ENCODE assay signal across 1 cellular context in genomic region chr2:68157402-68158133, GRCh38.
TF ChIP-seq lines count a peak whose summit lies in the region.

Gene PNO1 (plus strand): TSS chr2:68157888. CDS start chr2:68157935, 47 bp downstream.

TF ChIP-seq in H1, 55 proteins besides CTCF, POLR2A, EP300 and RAD21 (continued from another document):
- peak; percentile 63 to 92; a peak in 3 of 4 replicates for TF ChIP-seq HDAC2 (IDR thresholded peaks at IDR 0.05; ENCODE audit: borderline replicate concordance in 1 of 2, low read depth in 2 of 2, low read length in 2 of 2)
- TF ChIP-seq CREB1 (IDR thresholded peaks at IDR 0.05) = peak; percentile 90
- no peak for TF ChIP-seq RXRA (IDR thresholded peaks at IDR 0.05; ENCODE audit: insufficient read depth, low read depth, low read length)
- peak; percentile 87 for TF ChIP-seq SAP30 (IDR thresholded peaks at IDR 0.05; ENCODE audit: insufficient read depth, insufficient replicate concordance, low read length)
- TF ChIP-seq RFX5 (IDR thresholded peaks at IDR 0.05; ENCODE audit: borderline replicate concordance, low read depth, low read length) = no peak
- TF ChIP-seq, protein P1, sequence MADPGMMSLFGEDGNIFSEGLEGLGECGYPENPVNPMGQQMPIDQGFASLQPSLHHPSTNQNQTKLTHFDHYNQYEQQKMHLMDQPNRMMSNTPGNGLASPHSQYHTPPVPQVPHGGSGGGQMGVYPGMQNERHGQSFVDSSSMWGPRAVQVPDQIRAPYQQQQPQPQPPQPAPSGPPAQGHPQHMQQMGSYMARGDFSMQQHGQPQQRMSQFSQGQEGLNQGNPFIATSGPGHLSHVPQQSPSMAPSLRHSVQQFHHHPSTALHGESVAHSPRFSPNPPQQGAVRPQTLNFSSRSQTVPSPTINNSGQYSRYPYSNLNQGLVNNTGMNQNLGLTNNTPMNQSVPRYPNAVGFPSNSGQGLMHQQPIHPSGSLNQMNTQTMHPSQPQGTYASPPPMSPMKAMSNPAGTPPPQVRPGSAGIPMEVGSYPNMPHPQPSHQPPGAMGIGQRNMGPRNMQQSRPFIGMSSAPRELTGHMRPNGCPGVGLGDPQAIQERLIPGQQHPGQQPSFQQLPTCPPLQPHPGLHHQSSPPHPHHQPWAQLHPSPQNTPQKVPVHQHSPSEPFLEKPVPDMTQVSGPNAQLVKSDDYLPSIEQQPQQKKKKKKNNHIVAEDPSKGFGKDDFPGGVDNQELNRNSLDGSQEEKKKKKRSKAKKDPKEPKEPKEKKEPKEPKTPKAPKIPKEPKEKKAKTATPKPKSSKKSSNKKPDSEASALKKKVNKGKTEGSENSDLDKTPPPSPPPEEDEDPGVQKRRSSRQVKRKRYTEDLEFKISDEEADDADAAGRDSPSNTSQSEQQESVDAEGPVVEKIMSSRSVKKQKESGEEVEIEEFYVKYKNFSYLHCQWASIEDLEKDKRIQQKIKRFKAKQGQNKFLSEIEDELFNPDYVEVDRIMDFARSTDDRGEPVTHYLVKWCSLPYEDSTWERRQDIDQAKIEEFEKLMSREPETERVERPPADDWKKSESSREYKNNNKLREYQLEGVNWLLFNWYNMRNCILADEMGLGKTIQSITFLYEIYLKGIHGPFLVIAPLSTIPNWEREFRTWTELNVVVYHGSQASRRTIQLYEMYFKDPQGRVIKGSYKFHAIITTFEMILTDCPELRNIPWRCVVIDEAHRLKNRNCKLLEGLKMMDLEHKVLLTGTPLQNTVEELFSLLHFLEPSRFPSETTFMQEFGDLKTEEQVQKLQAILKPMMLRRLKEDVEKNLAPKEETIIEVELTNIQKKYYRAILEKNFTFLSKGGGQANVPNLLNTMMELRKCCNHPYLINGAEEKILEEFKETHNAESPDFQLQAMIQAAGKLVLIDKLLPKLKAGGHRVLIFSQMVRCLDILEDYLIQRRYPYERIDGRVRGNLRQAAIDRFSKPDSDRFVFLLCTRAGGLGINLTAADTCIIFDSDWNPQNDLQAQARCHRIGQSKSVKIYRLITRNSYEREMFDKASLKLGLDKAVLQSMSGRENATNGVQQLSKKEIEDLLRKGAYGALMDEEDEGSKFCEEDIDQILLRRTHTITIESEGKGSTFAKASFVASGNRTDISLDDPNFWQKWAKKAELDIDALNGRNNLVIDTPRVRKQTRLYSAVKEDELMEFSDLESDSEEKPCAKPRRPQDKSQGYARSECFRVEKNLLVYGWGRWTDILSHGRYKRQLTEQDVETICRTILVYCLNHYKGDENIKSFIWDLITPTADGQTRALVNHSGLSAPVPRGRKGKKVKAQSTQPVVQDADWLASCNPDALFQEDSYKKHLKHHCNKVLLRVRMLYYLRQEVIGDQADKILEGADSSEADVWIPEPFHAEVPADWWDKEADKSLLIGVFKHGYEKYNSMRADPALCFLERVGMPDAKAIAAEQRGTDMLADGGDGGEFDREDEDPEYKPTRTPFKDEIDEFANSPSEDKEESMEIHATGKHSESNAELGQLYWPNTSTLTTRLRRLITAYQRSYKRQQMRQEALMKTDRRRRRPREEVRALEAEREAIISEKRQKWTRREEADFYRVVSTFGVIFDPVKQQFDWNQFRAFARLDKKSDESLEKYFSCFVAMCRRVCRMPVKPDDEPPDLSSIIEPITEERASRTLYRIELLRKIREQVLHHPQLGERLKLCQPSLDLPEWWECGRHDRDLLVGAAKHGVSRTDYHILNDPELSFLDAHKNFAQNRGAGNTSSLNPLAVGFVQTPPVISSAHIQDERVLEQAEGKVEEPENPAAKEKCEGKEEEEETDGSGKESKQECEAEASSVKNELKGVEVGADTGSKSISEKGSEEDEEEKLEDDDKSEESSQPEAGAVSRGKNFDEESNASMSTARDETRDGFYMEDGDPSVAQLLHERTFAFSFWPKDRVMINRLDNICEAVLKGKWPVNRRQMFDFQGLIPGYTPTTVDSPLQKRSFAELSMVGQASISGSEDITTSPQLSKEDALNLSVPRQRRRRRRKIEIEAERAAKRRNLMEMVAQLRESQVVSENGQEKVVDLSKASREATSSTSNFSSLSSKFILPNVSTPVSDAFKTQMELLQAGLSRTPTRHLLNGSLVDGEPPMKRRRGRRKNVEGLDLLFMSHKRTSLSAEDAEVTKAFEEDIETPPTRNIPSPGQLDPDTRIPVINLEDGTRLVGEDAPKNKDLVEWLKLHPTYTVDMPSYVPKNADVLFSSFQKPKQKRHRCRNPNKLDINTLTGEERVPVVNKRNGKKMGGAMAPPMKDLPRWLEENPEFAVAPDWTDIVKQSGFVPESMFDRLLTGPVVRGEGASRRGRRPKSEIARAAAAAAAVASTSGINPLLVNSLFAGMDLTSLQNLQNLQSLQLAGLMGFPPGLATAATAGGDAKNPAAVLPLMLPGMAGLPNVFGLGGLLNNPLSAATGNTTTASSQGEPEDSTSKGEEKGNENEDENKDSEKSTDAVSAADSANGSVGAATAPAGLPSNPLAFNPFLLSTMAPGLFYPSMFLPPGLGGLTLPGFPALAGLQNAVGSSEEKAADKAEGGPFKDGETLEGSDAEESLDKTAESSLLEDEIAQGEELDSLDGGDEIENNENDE (IDR thresholded peaks at IDR 0.05; ENCODE audit: insufficient replicate concordance, low read length) = no peak
- TF ChIP-seq JUN (IDR thresholded peaks at IDR 0.05; ENCODE audit: low read depth, low read length) = no peak
- TF ChIP-seq FOSL1 (IDR thresholded peaks at IDR 0.05; ENCODE audit: insufficient read depth, low read depth, low read length) = no peak
- TF ChIP-seq CBX5 (IDR thresholded peaks at IDR 0.05; ENCODE audit: low read depth, low read length) = no peak
- TF ChIP-seq TBP (IDR thresholded peaks at IDR 0.05; ENCODE audit: low read depth, low read length) = peak; percentile 73
- TF ChIP-seq HDAC6 (IDR thresholded peaks at IDR 0.05; ENCODE audit: low read depth, low read length) = no peak
- TF ChIP-seq BCL11A (IDR thresholded peaks at IDR 0.05; ENCODE audit: low read depth in 2 of 2, low read length in 2 of 2) = no peak
- TF ChIP-seq CHD1 (IDR thresholded peaks at IDR 0.05; ENCODE audit: low read depth, low read length) = no peak
- TF ChIP-seq, protein P2, sequence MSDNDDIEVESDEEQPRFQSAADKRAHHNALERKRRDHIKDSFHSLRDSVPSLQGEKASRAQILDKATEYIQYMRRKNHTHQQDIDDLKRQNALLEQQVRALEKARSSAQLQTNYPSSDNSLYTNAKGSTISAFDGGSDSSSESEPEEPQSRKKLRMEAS (IDR thresholded peaks at IDR 0.05) = peak; percentile 95
- no peak for TF ChIP-seq SIRT6 (IDR thresholded peaks at IDR 0.05; ENCODE audit: low read length)
- TF ChIP-seq GTF2F1 (IDR thresholded peaks at IDR 0.05; ENCODE audit: borderline replicate concordance, low read depth, low read length) = no peak
- no peak for TF ChIP-seq NANOG (IDR thresholded peaks at IDR 0.05; ENCODE audit: insufficient read depth, low read depth, low read length, poor library complexity, severe bottlenecking)
- no peak for TF ChIP-seq BRCA1 (IDR thresholded peaks at IDR 0.05; ENCODE audit: low read depth, low read length)
- TF ChIP-seq CEBPB (IDR thresholded peaks at IDR 0.05; ENCODE audit: low read depth, low read length) = no peak
- TF ChIP-seq KDM4A (IDR thresholded peaks at IDR 0.05; ENCODE audit: low read depth, low read length, severe bottlenecking) = peak; percentile 40
- TF ChIP-seq KDM5A (IDR thresholded peaks at IDR 0.05; ENCODE audit: low read length) = no peak
- TF ChIP-seq POLR2AphosphoS5 (IDR thresholded peaks at IDR 0.05; ENCODE audit: low read depth, low read length) = peak; percentile 61
- TF ChIP-seq TEAD4 (IDR thresholded peaks at IDR 0.05; ENCODE audit: low read depth, low read length) = peak; percentile 84
- TF ChIP-seq NRF1 (IDR thresholded peaks at IDR 0.05; ENCODE audit: low read depth, low read length) = peak; percentile 54
- TF ChIP-seq PHF8 (conservative IDR thresholded peaks at IDR 0.05; ENCODE audit: low read depth, low read length) = peak; percentile 86
- TF ChIP-seq CTBP2 (IDR thresholded peaks at IDR 0.05; ENCODE audit: borderline replicate concordance, insufficient read depth, insufficient read length, low read length) = no peak
- TF ChIP-seq TAF1 (IDR thresholded peaks at IDR 0.05; ENCODE audit: low read depth, low read length) = peak; percentile 81
- TF ChIP-seq TAF7 (optimal IDR thresholded peaks at IDR 0.05; ENCODE audit: borderline replicate concordance, low read depth, low read length) = no peak
- TF ChIP-seq E2F6 (IDR thresholded peaks at IDR 0.05) = peak; percentile 54; the same call in 1 of the 2 replicates
- no peak for TF ChIP-seq POU5F1 (IDR thresholded peaks at IDR 0.05; ENCODE audit: low read depth, low read length)
- no peak for TF ChIP-seq SRF (IDR thresholded peaks at IDR 0.05; ENCODE audit: low read depth, low read length)
- peak; percentile 100 for TF ChIP-seq SP4 (IDR thresholded peaks at IDR 0.05; ENCODE audit: low read length)
- peak; percentile 89 for TF ChIP-seq ASH2L (IDR thresholded peaks at IDR 0.05; ENCODE audit: low read length)
- no peak for TF ChIP-seq SP2 (IDR thresholded peaks at IDR 0.05; ENCODE audit: low read length)
- no peak for TF ChIP-seq CBX8 (IDR thresholded peaks at IDR 0.05; ENCODE audit: borderline replicate concordance, low read depth, low read length)
- TF ChIP-seq, protein P3, sequence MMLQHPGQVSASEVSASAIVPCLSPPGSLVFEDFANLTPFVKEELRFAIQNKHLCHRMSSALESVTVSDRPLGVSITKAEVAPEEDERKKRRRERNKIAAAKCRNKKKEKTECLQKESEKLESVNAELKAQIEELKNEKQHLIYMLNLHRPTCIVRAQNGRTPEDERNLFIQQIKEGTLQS (IDR thresholded peaks at IDR 0.05; ENCODE audit: insufficient read depth, low read depth, low read length) = no peak
- TF ChIP-seq SUZ12 (IDR thresholded peaks at IDR 0.05; ENCODE audit: low read length) = no peak
- TF ChIP-seq SIN3A (conservative IDR thresholded peaks at IDR 0.05 in 1 of 2, IDR thresholded peaks at IDR 0.05 in 1 of 2; ENCODE audit: low read depth in 1 of 2, low read length in 2 of 2) = peak; percentile 83 to 94; a peak in 3 of 4 replicates
- TF ChIP-seq EZH2 (IDR thresholded peaks at IDR 0.05; ENCODE audit: low read depth, low read length, severe bottlenecking) = no peak
- 0 out of 2 replicates have a peak, but pooled peaks have one; percentile 83 for TF ChIP-seq RBBP5 (IDR thresholded peaks at IDR 0.05; ENCODE audit: borderline replicate concordance, low read depth, low read length)
- TF ChIP-seq TCF12 (IDR thresholded peaks at IDR 0.05; ENCODE audit: low read depth, low read length) = no peak
